ENCODE assay signal across 26 cellular contexts in the genomic region with DNA sequence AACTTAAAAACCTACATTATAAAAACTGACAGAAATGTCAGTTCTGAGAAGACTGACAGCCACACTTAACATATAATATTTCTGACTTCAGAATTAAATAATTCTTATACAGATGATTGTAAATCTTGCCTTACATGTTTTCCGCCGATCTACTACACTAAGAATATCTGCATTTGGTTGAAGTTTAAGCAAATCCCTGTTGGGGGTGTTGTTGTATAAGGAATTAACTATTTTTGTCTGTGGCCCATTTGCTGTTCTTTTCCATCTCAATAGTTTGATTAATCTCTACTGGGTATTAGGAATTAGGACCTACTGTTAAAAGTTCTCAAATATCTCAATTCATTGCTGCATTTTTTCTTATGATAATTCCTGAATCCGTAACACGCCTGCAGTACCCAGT.
DNase-seq lines count a peak whose midpoint lies in the region; ATAC-seq, FAIRE-seq and TF ChIP-seq lines count a peak whose summit lies in the region.
"Had no signal": no experiment of that assay in that cellular context is flagged by ENCODE, and none has a peak within 500 bp of the region (broad histone marks: within the 10 kb centered on the region; RNA-seq: fewer than 3 reads in every experiment).

No MANE protein-coding gene starts in this region.

- FAIRE-seq in H1 (lab: Jason Lieb, UNC) (no peak), small intestine (lab: Jason Lieb, UNC) (no peak), pancreas (lab: Jason Lieb, UNC) (no peak)
- FAIRE-seq: endometrium, GM18507, HTR-8/SVneo had no signal

- no peaks in the 10 kb centered on the region for H3K23me2 ChIP-seq in H1 (ENCODE audit: low read depth, low read length)

- no peak overlapping the region for H3K4me2 ChIP-seq in SK-N-SH
- peak overlapping the region; percentile 42 for H3K4me2 ChIP-seq in Karpas-422 (ENCODE audit: low read depth, low read length, poor library complexity, severe bottlenecking)
- no peak overlapping the region for H3K4me2 ChIP-seq in H1 (ENCODE audit: insufficient read depth in 1 of 2, low read depth in 2 of 2, low read length in 2 of 2)
- H3K4me2 ChIP-seq: BLaER1, KMS-11 had no signal

- H2BK5ac ChIP-seq in H1 (ENCODE audit: low read depth, low read length) = no peak overlapping the region

- H3K27me3 ChIP-seq in SK-N-SH (ENCODE audit: insufficient read depth) (no peaks in the 10 kb centered on the region), Karpas-422 (ENCODE audit: low read length) (no peaks in the 10 kb centered on the region), H1 (replicated peaks in 1 of 4; ENCODE audit: control insufficient read depth in 3 of 4, extremely low read depth in 1 of 4, insufficient read depth in 3 of 4, low read length in 3 of 4) (no peaks in the 10 kb centered on the region), small intestine (ENCODE audit: control insufficient read depth in 2 of 2, insufficient read depth in 2 of 2, low read length in 2 of 2) (no peaks in the 10 kb centered on the region), pancreas (no peaks in the 10 kb centered on the region), sigmoid colon (no peaks in the 10 kb centered on the region), colonic mucosa (no peaks in the 10 kb centered on the region)
- H3K27me3 ChIP-seq: BLaER1, cardiac muscle cell, tibial artery had no signal

- no peaks in the 10 kb centered on the region for H3K36me3 ChIP-seq in SK-N-SH (replicated peaks in 1 of 2; ENCODE audit: control insufficient read depth in 1 of 2, insufficient read depth in 2 of 2, low read length in 1 of 2)
- H3K36me3 ChIP-seq in Karpas-422 (ENCODE audit: insufficient read depth, low read length) = no peaks in the 10 kb centered on the region
- H3K36me3 ChIP-seq in H1 (ENCODE audit: control insufficient read depth in 2 of 4, insufficient read depth in 4 of 4, low read length in 3 of 4) = no peaks in the 10 kb centered on the region
- H3K36me3 ChIP-seq in small intestine (ENCODE audit: control insufficient read depth in 2 of 2, insufficient read depth in 2 of 2, low read length in 2 of 2) = no peaks in the 10 kb centered on the region
- no peaks in the 10 kb centered on the region for H3K36me3 ChIP-seq in pancreas
- no peaks in the 10 kb centered on the region for H3K36me3 ChIP-seq in sigmoid colon
- no peaks in the 10 kb centered on the region for H3K36me3 ChIP-seq in colonic mucosa
- H3K36me3 ChIP-seq: BLaER1, cardiac muscle cell, tibial artery had no signal

- no peak overlapping the region for H2AK5ac ChIP-seq in H1 (ENCODE audit: low read depth, low read length)

- H3K56ac ChIP-seq in H1 (replicated peaks; ENCODE audit: insufficient read length, low read depth, low read length) = no peak overlapping the region

- no peak overlapping the region for H3K18ac ChIP-seq in H1 (ENCODE audit: extremely low read depth, low read length)

- H2BK20ac ChIP-seq in H1 (ENCODE audit: low read length) = no peak overlapping the region

- H3K23ac ChIP-seq in H1 (ENCODE audit: insufficient read length) = no peak overlapping the region

- H3K4me3 ChIP-seq in SK-N-SH (ENCODE audit: low read depth in 2 of 2, low read length in 1 of 2) (no peak overlapping the region), Karpas-422 (ENCODE audit: low read length) (no peak overlapping the region), H1 (ENCODE audit: extremely low read depth in 1 of 4, insufficient read depth in 2 of 4, low read depth in 3 of 4, low read length in 4 of 4) (no peak overlapping the region), small intestine (ENCODE audit: low read depth in 1 of 2, low read length in 2 of 2) (no peak overlapping the region), pancreas (no peak overlapping the region), sigmoid colon (no peak overlapping the region), colonic mucosa (no peak overlapping the region)
- H3K4me3 ChIP-seq: BLaER1, cardiac muscle cell, SK-N-MC, tibial artery had no signal

- intact Hi-C loops in pancreas (cut with DNase I) = no loop called here
- intact Hi-C loops in sigmoid colon (cut with DNase I) = no loop called here
- intact Hi-C loops in colonic mucosa (cut with DNase I) = no loop called here

- no peak overlapping the region for H3K14ac ChIP-seq in H1 (ENCODE audit: insufficient read length)

- TF ChIP-seq RAD21 in SK-N-SH (IDR thresholded peaks at IDR 0.05; ENCODE audit: low read length) = peak; percentile 55
- peak; percentile 61 to 65 for TF ChIP-seq RAD21 in H1 (IDR thresholded peaks at IDR 0.05 in 1 of 2, conservative IDR thresholded peaks at IDR 0.05 in 1 of 2; ENCODE audit: low read depth in 2 of 2, low read length in 2 of 2)

- no peak overlapping the region for H2BK15ac ChIP-seq in H1 (ENCODE audit: low read length)

- H3K9me3 ChIP-seq in SK-N-SH (no peaks in the 10 kb centered on the region), Karpas-422 (ENCODE audit: low read length) (no peaks in the 10 kb centered on the region), H1 (ENCODE audit: insufficient read depth in 2 of 2, low read depth in 1 of 2, low read length in 1 of 2) (no peaks in the 10 kb centered on the region), small intestine (ENCODE audit: control insufficient read depth, low read depth) (no peaks in the 10 kb centered on the region), pancreas (no peaks in the 10 kb centered on the region), sigmoid colon (no peaks in the 10 kb centered on the region), colonic mucosa (no peaks in the 10 kb centered on the region)
- H3K9me3 ChIP-seq: BLaER1, tibial artery had no signal

- H3K4me1 ChIP-seq in SK-N-SH (ENCODE audit: control insufficient read depth in 1 of 2, insufficient read depth in 2 of 2, low read depth in 1 of 2, low read length in 1 of 2) = no peaks in the 10 kb centered on the region
- peaks cover 47% of the 10 kb centered on the region for H3K4me1 ChIP-seq in Karpas-422 (ENCODE audit: low read length)
- no peaks in the 10 kb centered on the region for H3K4me1 ChIP-seq in H1 (replicated peaks in 1 of 4; ENCODE audit: control insufficient read depth in 3 of 4, insufficient read depth in 4 of 4, low read length in 3 of 4)
- no peaks in the 10 kb centered on the region for H3K4me1 ChIP-seq in small intestine (ENCODE audit: control insufficient read depth in 2 of 2, insufficient read depth in 1 of 2, low read depth in 1 of 2, low read length in 1 of 2)
- H3K4me1 ChIP-seq in pancreas = no peaks in the 10 kb centered on the region
- no peaks in the 10 kb centered on the region for H3K4me1 ChIP-seq in sigmoid colon
- no peaks in the 10 kb centered on the region for H3K4me1 ChIP-seq in colonic mucosa
- H3K4me1 ChIP-seq: BLaER1, tibial artery had no signal

- POLR2A ChIA-PET in SK-N-SH (lab: Yijun Ruan, JAX) (no interaction called here), H1 (lab: Charles Lee; ENCODE audit: partially characterized antibody) (no interaction called here)

- TF ChIP-seq EP300 in SK-N-SH (IDR thresholded peaks at IDR 0.05; ENCODE audit: borderline replicate concordance in 1 of 2, low read depth in 1 of 2, low read length in 1 of 2) = no peak
- TF ChIP-seq EP300 in H1 (IDR thresholded peaks at IDR 0.05; ENCODE audit: borderline replicate concordance in 1 of 2, low read depth in 2 of 2, low read length in 2 of 2) = no peak
- TF ChIP-seq EP300 in sigmoid colon (IDR thresholded peaks at IDR 0.05) = no peak

- no peak overlapping the region for H4K5ac ChIP-seq in H1 (ENCODE audit: insufficient read length, low read depth, low read length)

- no peak overlapping the region for H2BK12ac ChIP-seq in H1 (ENCODE audit: low read depth, low read length)

- H2AFZ ChIP-seq in SK-N-SH (ENCODE audit: low read depth) (no peak overlapping the region), Karpas-422 (ENCODE audit: low read length) (0 out of 2 replicates have a peak overlapping the region, but pooled peaks have one; percentile 14), H1 (ENCODE audit: low read length) (no peak overlapping the region)

- WGBS in SK-N-SH (ENCODE audit: low lambda C conversion rate) = 69% methylated on average over 4 of the region's 4 CpGs
- 79% methylated on average over 4 of the region's 4 CpGs; no CpG with 5 or more reads in 1 of the 2 experiments for WGBS in H1 (ENCODE audit: extremely low coverage in 1 of 2, insufficient coverage in 1 of 2, insufficient read length in 1 of 2, insufficient replicate concordance in 2 of 2, low coverage in 1 of 2, low lambda C conversion rate in 2 of 2, missing lambda C conversion rate in 1 of 2), 2 experiments
- 81 to 88% (median 84%) methylated on average over 4 of the region's 4 CpGs for WGBS in small intestine, 3 donors
- 57 to 62% methylated on average over 4 of the region's 4 CpGs for WGBS in pancreas, 2 donors
- WGBS in sigmoid colon, 2 donors = 80 to 86% methylated on average over 4 of the region's 4 CpGs

- TF ChIP-seq POLR2A in H1 (IDR thresholded peaks at IDR 0.05; ENCODE audit: control extremely low read depth in 1 of 2, low read depth in 2 of 2, low read length in 2 of 2) = no peak
- no peak for TF ChIP-seq POLR2A in sigmoid colon (IDR thresholded peaks at IDR 0.05)

- CTCF ChIA-PET in SK-N-SH (lab: Yijun Ruan, JAX) = interaction anchor here (1.0 kb wide), 1 partner anchor 70 kb away, joined by 3 read pairs; no protein-coding TSS in a partner anchor
- CTCF ChIA-PET in H1 (lab: Charles Lee; ENCODE audit: partially characterized antibody) = no interaction called here

- H3K9me2 ChIP-seq in SK-N-SH (no peaks in the 10 kb centered on the region), Karpas-422 (replicated peaks; ENCODE audit: insufficient read depth, low read length) (no peaks in the 10 kb centered on the region)

- H4K8ac ChIP-seq in H1 (ENCODE audit: extremely low read depth, insufficient read depth, low read length) = no peak overlapping the region

- H3K79me2 ChIP-seq in SK-N-SH (ENCODE audit: insufficient read depth) (no peaks in the 10 kb centered on the region), Karpas-422 (ENCODE audit: low read length) (no peaks in the 10 kb centered on the region), H1 (ENCODE audit: control insufficient read depth in 1 of 2, insufficient read depth in 2 of 2, low read length in 2 of 2) (no peaks in the 10 kb centered on the region)

- no peaks in the 10 kb centered on the region for H3F3A ChIP-seq in SK-N-SH (replicated peaks; ENCODE audit: insufficient read depth)

- H3K4ac ChIP-seq in H1 (replicated peaks; ENCODE audit: insufficient read length, low read depth, low read length) = no peak overlapping the region

- H3K9ac ChIP-seq in SK-N-SH (no peak overlapping the region), Karpas-422 (ENCODE audit: low read length) (no peak overlapping the region), H1 (replicated peaks in 1 of 4; ENCODE audit: extremely low read depth in 1 of 4, low read depth in 3 of 4, low read length in 3 of 4) (no peak overlapping the region), colonic mucosa (ENCODE audit: low read depth in 2 of 2, low read length in 2 of 2) (no peak overlapping the region)
- H3K9ac ChIP-seq: BLaER1, KMS-11 had no signal

- no peaks in the 10 kb centered on the region for H3K79me1 ChIP-seq in H1 (ENCODE audit: low read depth, low read length)

- TF ChIP-seq CTCF in SK-N-SH (IDR thresholded peaks at IDR 0.05) (no peak), H1 (IDR thresholded peaks at IDR 0.05; ENCODE audit: control extremely low read depth in 1 of 3, insufficient read depth in 1 of 3, low read depth in 1 of 3, low read length in 3 of 3) (peak in 2 of 3 experiments; percentile 21 to 27; a peak in 2 of 4 replicates), pancreas (IDR thresholded peaks at IDR 0.05) (no peak), sigmoid colon (IDR thresholded peaks at IDR 0.05) (no peak), colonic mucosa (IDR thresholded peaks at IDR 0.05) (no peak)

- H3K27ac ChIP-seq in SK-N-SH (ENCODE audit: low read depth in 2 of 2, low read length in 1 of 2) (no peak overlapping the region), Karpas-422 (ENCODE audit: low read length) (no peak overlapping the region), H1 (ENCODE audit: low read depth, low read length) (no peak overlapping the region), small intestine (ENCODE audit: low read depth in 1 of 2, low read length in 1 of 2) (no peak overlapping the region), pancreas (no peak overlapping the region), sigmoid colon (no peak overlapping the region), colonic mucosa (no peak overlapping the region)
- H3K27ac ChIP-seq: BLaER1, cardiac muscle cell, KMS-11, SK-N-MC, tibial artery had no signal

- H4K20me1 ChIP-seq in SK-N-SH (ENCODE audit: insufficient read depth) (no peaks in the 10 kb centered on the region), Karpas-422 (ENCODE audit: insufficient read depth, low read depth, low read length) (no peaks in the 10 kb centered on the region), H1 (replicated peaks in 1 of 2; ENCODE audit: control insufficient read depth in 1 of 2, insufficient read depth in 2 of 2, low read length in 2 of 2) (no peaks in the 10 kb centered on the region)
- H4K20me1 ChIP-seq: BLaER1 had no signal

- no peak overlapping the region for H4K91ac ChIP-seq in H1 (replicated peaks; ENCODE audit: insufficient read length, low read length)

- ATAC-seq in SK-N-SH treated with all-trans-retinoic acid at 6 μM for 48 hours (no peak), pancreas (no peak)
- ATAC-seq: activated CD8-positive, alpha-beta T cell treated with anti-CD3 and anti-CD28 coated beads for 36 hours; activated naive CD4-positive, alpha-beta T cell treated with anti-CD3 and anti-CD28 coated beads, Interleukin-2, amount 50 U/mL, for 72 hours; HCT116 had no signal

- no peak overlapping the region for H2BK120ac ChIP-seq in H1 (replicated peaks; ENCODE audit: low read depth, low read length)

- DNase-seq in SK-N-SH (no peak), Karpas-422 (peak; percentile 72), H1 (ENCODE audit: low read depth in 1 of 2, low spot score in 2 of 2) (no peak), small intestine (peak; percentile 10), pancreas (no peak), sigmoid colon (no peak), colonic mucosa (no peak)
- DNase-seq: activated CD8-positive, alpha-beta T cell treated with anti-CD3 and anti-CD28 coated beads for 36 hours; DMS79; mesenchymal stem cell; NCI-H187; NCI-H526 treated with DMSO at 0.1 percent for 48 hours; RPMI8226; stimulated activated CD8-positive, alpha-beta memory T cell treated with anti-CD3 and anti-CD28 coated beads, Interleukin-4, amount 100 ng/mL, for 48 hours; T-helper 2 cell; tibial artery had no signal

Comparison
In these comparisons a context has a peak if more than half of its experiments do, and no peak if none do; other contexts are left out.
1. DNase-seq: peak in Karpas-422 (single experiment) and small intestine (single experiment); none in SK-N-SH (single experiment), H1 (0 of 2), pancreas (0 of 6), sigmoid colon (single experiment) and colonic mucosa (single experiment).
2. CTCF ChIP-seq: peak in H1 (2 of 3); none in SK-N-SH (single experiment), pancreas (0 of 4), sigmoid colon (0 of 4) and colonic mucosa (single experiment).